Comparison of ENCODE assay signal across 1 cellular context in genomic region chr1:50973255-50973654, GRCh38.
TF ChIP-seq lines count a peak whose summit lies in the region.

No MANE protein-coding gene starts in this region.

TF ChIP-seq in A549, 52 proteins besides CTCF, POLR2A, EP300 and RAD21 (continued from another document):
- TF ChIP-seq CHD4 (IDR thresholded peaks at IDR 0.05; ENCODE audit: borderline replicate concordance), result no peak
- TF ChIP-seq NR3C1 (IDR thresholded peaks at IDR 0.05), result no peak
- no peak for TF ChIP-seq PBX3 (IDR thresholded peaks at IDR 0.05)
